Comparison of ENCODE assay signal across 16 cellular contexts in genomic region chr20:50198211-50198666, GRCh38. TPM values are rescaled to one million over a fixed set of nuclear protein-coding genes. Genes with fewer than 3 reads are reported as not detected.
DNase-seq lines count a peak whose midpoint lies in the region; ATAC-seq, FAIRE-seq and TF ChIP-seq lines count a peak whose summit lies in the region.
"Had no signal": no experiment of that assay in that cellular context is flagged by ENCODE, and none has a peak within 500 bp of the region (broad histone marks: within the 10 kb centered on the region; RNA-seq: fewer than 3 reads in every experiment).

No MANE protein-coding gene starts in this region.

- no peak overlapping the region for H2BK20ac ChIP-seq in IMR-90 (ENCODE audit: low read depth, low read length)
- H2BK20ac ChIP-seq in H1 (ENCODE audit: low read length), result no peak overlapping the region

- TF ChIP-seq RAD21 in IMR-90 (IDR thresholded peaks at IDR 0.05; ENCODE audit: low read length) (no peak), H1 (IDR thresholded peaks at IDR 0.05 in 1 of 2, conservative IDR thresholded peaks at IDR 0.05 in 1 of 2; ENCODE audit: low read depth in 2 of 2, low read length in 2 of 2) (no peak)

- intact Hi-C loops in CD14-positive monocyte (cut with micrococcal nuclease), result no loop called here
- intact Hi-C loops in IMR-90 (cut with micrococcal nuclease), result no loop called here

- no peak for TF ChIP-seq EP300 in H1 (IDR thresholded peaks at IDR 0.05; ENCODE audit: borderline replicate concordance in 1 of 2, low read depth in 2 of 2, low read length in 2 of 2)

- in situ Hi-C loops in IMR-90 (cut with MboI; ENCODE audit: low sequenced_read_pairs), result no loop called here

- H4K20me1 ChIP-seq in IMR-90 (ENCODE audit: insufficient read depth, low read length), result peaks cover 37% of the 10 kb centered on the region
- peaks cover 0 to 3% of the 10 kb centered on the region in 2 experiments for H4K20me1 ChIP-seq in H1 (replicated peaks in 1 of 2; ENCODE audit: control insufficient read depth in 1 of 2, insufficient read depth in 2 of 2, low read length in 2 of 2)

- no peak overlapping the region for H3K4me3 Mint-ChIP-seq in CD14-positive monocyte
- H3K4me3 Mint-ChIP-seq: CD8-positive, alpha-beta memory T cell had no signal

- H3K27ac Mint-ChIP-seq in CD14-positive monocyte, result peak overlapping the region in 5 of 7 donors; percentile 15 to 79 (median 50)

- no peak overlapping the region for H4K8ac ChIP-seq in IMR-90 (ENCODE audit: low read depth in 2 of 2, low read length in 2 of 2)
- peak overlapping the region; percentile 9 for H4K8ac ChIP-seq in H1 (ENCODE audit: extremely low read depth, insufficient read depth, low read length)
- H4K8ac ChIP-seq in trophoblast cell (ENCODE audit: low read depth, low read length), result no peak overlapping the region

- H2AK5ac ChIP-seq in IMR-90 (ENCODE audit: low read depth, low read length), result peak overlapping the region; percentile 9; the same call in 1 of the 2 replicates
- H2AK5ac ChIP-seq in H1 (ENCODE audit: low read depth, low read length), result no peak overlapping the region
- peak overlapping the region; percentile 78 for H2AK5ac ChIP-seq in trophoblast cell (ENCODE audit: low read length)

- H3K23me2 ChIP-seq in H1 (ENCODE audit: low read depth, low read length), result no peaks in the 10 kb centered on the region; the same call in 1 of the 2 replicates

- H3K18ac ChIP-seq in IMR-90 (ENCODE audit: low read depth, low read length) (no peak overlapping the region), H1 (ENCODE audit: extremely low read depth, low read length) (0 out of 2 replicates have a peak overlapping the region, but pooled peaks have one; percentile 9), trophoblast cell (ENCODE audit: low read length) (no peak overlapping the region)

- H2AFZ ChIP-seq in IMR-90 (replicated peaks; ENCODE audit: low read length, poor library complexity), result no peak overlapping the region
- no peak overlapping the region for H2AFZ ChIP-seq in H1 (ENCODE audit: low read length)
- no peak overlapping the region for H2AFZ ChIP-seq in trophoblast cell (ENCODE audit: insufficient read depth, low read length, poor library complexity)

- no peak overlapping the region for H3K27ac ChIP-seq in IMR-90 (ENCODE audit: insufficient read depth, low read length)
- H3K27ac ChIP-seq in H1 (ENCODE audit: low read depth, low read length), result no peak overlapping the region
- no peak overlapping the region for H3K27ac ChIP-seq in trophoblast cell (ENCODE audit: low read depth, low read length)

- H3K9ac ChIP-seq in IMR-90 (ENCODE audit: low read depth, low read length) (no peak overlapping the region), H1 (replicated peaks in 1 of 4; ENCODE audit: extremely low read depth in 1 of 4, low read depth in 3 of 4, low read length in 3 of 4) (no peak overlapping the region), trophoblast cell (ENCODE audit: low read length) (no peak overlapping the region)

- H3K56ac ChIP-seq in IMR-90 (ENCODE audit: extremely low read depth, insufficient read depth, low read length) (no peak overlapping the region), H1 (replicated peaks; ENCODE audit: insufficient read length, low read depth, low read length) (no peak overlapping the region)

- no peak for TF ChIP-seq CTCF in CD14-positive monocyte (IDR thresholded peaks at IDR 0.05)
- no peak for TF ChIP-seq CTCF in IMR-90 (conservative IDR thresholded peaks at IDR 0.05; ENCODE audit: low read depth, low read length)
- TF ChIP-seq CTCF in H1 (IDR thresholded peaks at IDR 0.05; ENCODE audit: control extremely low read depth in 1 of 3, insufficient read depth in 1 of 3, low read depth in 1 of 3, low read length in 3 of 3), result no peak
- no peak for TF ChIP-seq CTCF in BE2C (IDR thresholded peaks at IDR 0.05; ENCODE audit: low read depth, low read length)

- H2BK15ac ChIP-seq in IMR-90 (ENCODE audit: low read depth, low read length) (no peak overlapping the region), H1 (ENCODE audit: low read length) (no peak overlapping the region)

- H3K14ac ChIP-seq in IMR-90 (replicated peaks; ENCODE audit: low read depth, low read length), result no peak overlapping the region
- no peak overlapping the region for H3K14ac ChIP-seq in H1 (ENCODE audit: insufficient read length)
- peak overlapping the region; percentile 37 for H3K14ac ChIP-seq in trophoblast cell (ENCODE audit: low read length)

- H3K4me1 Mint-ChIP-seq in CD14-positive monocyte, result peaks cover 55% of the 10 kb centered on the region

- DNase-seq in CD14-positive monocyte (ENCODE audit: low spot score), result no peak
- no peak for DNase-seq in IMR-90
- DNase-seq in H1 (ENCODE audit: low read depth in 1 of 2, low spot score in 2 of 2), result no peak
- DNase-seq in trophoblast cell, result peak; percentile 18 to 34
- DNase-seq in BE2C, result no peak
- DNase-seq in inferior parietal cortex (ENCODE audit: extremely low spot score), result no peak
- no peak for DNase-seq in AG20443 (ENCODE audit: low spot score)
- DNase-seq: CD8-positive, alpha-beta memory T cell; DMS153; NCI-H146; NCI-H345; NCI-H69; NK-92 treated with Interleukin-12 subunit alpha and Interleukin-12 subunit beta, amount 100 ng/mL, for 24 hours; PC-3 had no signal

- H3K79me2 ChIP-seq in H1 (ENCODE audit: control insufficient read depth in 1 of 2, insufficient read depth in 2 of 2, low read length in 2 of 2), result peaks cover 0 to 9% of the 10 kb centered on the region in 2 experiments; a peak in 2 of 4 replicates
- H3K79me2 ChIP-seq in trophoblast cell (ENCODE audit: control insufficient read depth, insufficient read depth, low read length, poor library complexity), result peaks cover 7% of the 10 kb centered on the region

- TF ChIP-seq POLR2A in IMR-90 (IDR thresholded peaks at IDR 0.05; ENCODE audit: low read depth, low read length), result no peak
- no peak for TF ChIP-seq POLR2A in H1 (IDR thresholded peaks at IDR 0.05; ENCODE audit: control extremely low read depth in 1 of 2, low read depth in 2 of 2, low read length in 2 of 2)

- 65% methylated on average over 10 of the region's 11 CpGs; no CpG with 5 or more reads in 1 of the 2 experiments for WGBS in IMR-90 (ENCODE audit: extremely low coverage in 2 of 2, insufficient read length in 1 of 2), 2 experiments
- WGBS in H1 (ENCODE audit: extremely low coverage in 1 of 2, insufficient coverage in 1 of 2, insufficient read length in 1 of 2, insufficient replicate concordance in 2 of 2, low coverage in 1 of 2, low lambda C conversion rate in 2 of 2, missing lambda C conversion rate in 1 of 2), 2 experiments, result 84% methylated on average over 10 of the region's 11 CpGs; no CpG with 5 or more reads in 1 of the 2 experiments
- no CpG with 5 or more reads among the region's 11 CpGs for WGBS in trophoblast cell (ENCODE audit: extremely low coverage, insufficient coverage, insufficient read length)

- no peak overlapping the region for H2BK120ac ChIP-seq in IMR-90 (ENCODE audit: low read depth, low read length)
- H2BK120ac ChIP-seq in H1 (replicated peaks; ENCODE audit: low read depth, low read length), result no peak overlapping the region
- no peak overlapping the region for H2BK120ac ChIP-seq in trophoblast cell (ENCODE audit: insufficient read depth, low read length, poor library complexity)

- H4K5ac ChIP-seq in IMR-90 (ENCODE audit: low read depth, low read length) (no peak overlapping the region), H1 (ENCODE audit: insufficient read length, low read depth, low read length) (no peak overlapping the region)

- H2AK9ac ChIP-seq in IMR-90 (replicated peaks; ENCODE audit: low read depth, low read length, poor library complexity), result peak overlapping the region; percentile 32

- H3K23ac ChIP-seq in IMR-90 (ENCODE audit: low read depth, low read length), result no peak overlapping the region
- no peak overlapping the region for H3K23ac ChIP-seq in H1 (ENCODE audit: insufficient read length)
- H3K23ac ChIP-seq in trophoblast cell (ENCODE audit: low read length), result no peak overlapping the region

- H4K91ac ChIP-seq in IMR-90 (ENCODE audit: insufficient read depth, low read depth, low read length), result no peak overlapping the region
- no peak overlapping the region for H4K91ac ChIP-seq in H1 (replicated peaks; ENCODE audit: insufficient read length, low read length)
- no peak overlapping the region for H4K91ac ChIP-seq in trophoblast cell (ENCODE audit: low read depth, low read length)

- H3K36me3 ChIP-seq in IMR-90 (ENCODE audit: control insufficient read depth, insufficient read depth, low read length) (peaks cover 24% of the 10 kb centered on the region), H1 (ENCODE audit: control insufficient read depth in 2 of 4, insufficient read depth in 4 of 4, low read length in 3 of 4) (no peaks in the 10 kb centered on the region), trophoblast cell (ENCODE audit: control insufficient read depth in 1 of 2, insufficient read depth in 2 of 2, low read length in 2 of 2) (no peaks in the 10 kb centered on the region), BE2C (peaks cover 7% of the 10 kb centered on the region)

- dilution Hi-C loops in IMR-90 (cut with HindIII; ENCODE audit: low sequenced_read_pairs, unreplicated experiment), result no loop called here

- no peaks in the 10 kb centered on the region for H3K27me3 ChIP-seq in IMR-90 (ENCODE audit: control insufficient read depth, insufficient read depth, low read length)
- no peaks in the 10 kb centered on the region for H3K27me3 ChIP-seq in H1 (replicated peaks in 1 of 4; ENCODE audit: control insufficient read depth in 3 of 4, extremely low read depth in 1 of 4, insufficient read depth in 3 of 4, low read length in 3 of 4)
- H3K27me3 ChIP-seq in trophoblast cell (ENCODE audit: insufficient read depth, low read length), result no peaks in the 10 kb centered on the region
- H3K27me3 ChIP-seq in BE2C, result no peaks in the 10 kb centered on the region

- peaks cover 11% of the 10 kb centered on the region for H3K4me1 ChIP-seq in IMR-90 (ENCODE audit: control insufficient read depth, insufficient read depth, low read length)
- H3K4me1 ChIP-seq in H1 (replicated peaks in 1 of 4; ENCODE audit: control insufficient read depth in 3 of 4, insufficient read depth in 4 of 4, low read length in 3 of 4), result peaks cover 4 to 24% (median 16%) of the 10 kb centered on the region in 4 experiments
- peaks cover 17% of the 10 kb centered on the region in 2 experiments for H3K4me1 ChIP-seq in trophoblast cell (ENCODE audit: control insufficient read depth in 1 of 2, insufficient read depth in 2 of 2, low read length in 2 of 2)
- H3K4me1 ChIP-seq in BE2C, result peaks cover 5% of the 10 kb centered on the region; the same call in 1 of the 2 replicates

- ATAC-seq in IMR-90 (ENCODE audit: low read depth) (no peak), HG03565 (IDR thresholded peaks at IDR 0.05; ENCODE audit: unreplicated experiment) (no peak)
- ATAC-seq: PC-3 had no signal

- no TSS peak for BruUV-seq in IMR-90 (replicated peaks; lab: Mats Ljungman, UMichigan)

- peaks cover 8 to 45% of the 10 kb centered on the region in 2 experiments for H3K79me1 ChIP-seq in IMR-90 (ENCODE audit: low read depth in 1 of 2, low read length in 2 of 2)
- H3K79me1 ChIP-seq in H1 (ENCODE audit: low read depth, low read length), result peaks cover 2% of the 10 kb centered on the region
- peaks cover 10% of the 10 kb centered on the region for H3K79me1 ChIP-seq in trophoblast cell (ENCODE audit: low read length)

- CTCF ChIA-PET in IMR-90 (lab: Yijun Ruan, JAX) (no interaction called here), H1 (lab: Charles Lee; ENCODE audit: partially characterized antibody) (interaction anchor here (0.6 to 1.3 kb wide), 3 partner anchors 19 to 103 kb away, joined by 3 to 7 read pairs (median 6); no protein-coding TSS in a partner anchor)

- no peak overlapping the region for H4K12ac ChIP-seq in trophoblast cell (ENCODE audit: low read depth, low read length)

- H3K27me3 Mint-ChIP-seq in CD14-positive monocyte (ENCODE audit: low read depth in 3 of 3), result no peaks in the 10 kb centered on the region
- H3K27me3 Mint-ChIP-seq: CD8-positive, alpha-beta memory T cell had no signal

- no peak overlapping the region for H3K4me3 ChIP-seq in IMR-90 (ENCODE audit: insufficient read depth, low read depth, low read length)
- H3K4me3 ChIP-seq in H1 (ENCODE audit: extremely low read depth in 1 of 4, insufficient read depth in 2 of 4, low read depth in 3 of 4, low read length in 4 of 4), result no peak overlapping the region
- H3K4me3 ChIP-seq in trophoblast cell (ENCODE audit: low read depth, low read length), result no peak overlapping the region
- H3K4me3 ChIP-seq in BE2C (ENCODE audit: low read depth, low read length), result no peak overlapping the region
- H3K4me3 ChIP-seq: HAP-1 had no signal

- peak overlapping the region; percentile 71; the same call in 1 of the 2 replicates for H2BK12ac ChIP-seq in H1 (ENCODE audit: low read depth, low read length)
- no peak overlapping the region for H2BK12ac ChIP-seq in trophoblast cell (ENCODE audit: low read length)

- peaks cover 0 to 10% (median 1%) of the 10 kb centered on the region in 7 donors for H3K9me3 Mint-ChIP-seq in CD14-positive monocyte
- H3K9me3 Mint-ChIP-seq: CD8-positive, alpha-beta memory T cell had no signal

- H3K9me1 ChIP-seq in IMR-90 (ENCODE audit: insufficient read depth, low read length), result peaks cover 10% of the 10 kb centered on the region

- no peak for FAIRE-seq in H1 (lab: Jason Lieb, UNC)

- H3K9me3 ChIP-seq in IMR-90 (ENCODE audit: control insufficient read depth, insufficient read depth, low read length), result peaks cover 3% of the 10 kb centered on the region; the same call in 1 of the 2 replicates
- H3K9me3 ChIP-seq in H1 (ENCODE audit: insufficient read depth in 2 of 2, low read depth in 1 of 2, low read length in 1 of 2), result peaks cover 2 to 4% of the 10 kb centered on the region in 2 experiments; a peak in 2 of 4 replicates
- H3K9me3 ChIP-seq in trophoblast cell (ENCODE audit: insufficient read depth, low read depth, low read length), result peaks cover 2% of the 10 kb centered on the region
- H3K9me3 ChIP-seq in BE2C, result peaks cover 2% of the 10 kb centered on the region; the same call in 1 of the 2 replicates
- H3K9me3 ChIP-seq: HAP-1 had no signal

- H3K4me2 ChIP-seq in IMR-90 (ENCODE audit: low read depth, low read length) (no peak overlapping the region), H1 (ENCODE audit: insufficient read depth in 1 of 2, low read depth in 2 of 2, low read length in 2 of 2) (no peak overlapping the region), trophoblast cell (ENCODE audit: low read length) (no peak overlapping the region)

- H3K4ac ChIP-seq in IMR-90 (ENCODE audit: low read depth, low read length) (no peak overlapping the region), H1 (replicated peaks; ENCODE audit: insufficient read length, low read depth, low read length) (no peak overlapping the region), trophoblast cell (ENCODE audit: low read depth, low read length) (no peak overlapping the region)

- H3K36me3 Mint-ChIP-seq in CD14-positive monocyte, result peaks cover 37 to 39% of the 10 kb centered on the region in 2 donors

- H2BK5ac ChIP-seq in IMR-90 (ENCODE audit: low read depth, low read length, poor library complexity, severe bottlenecking), result no peak overlapping the region
- peak overlapping the region; percentile 49; the same call in 1 of the 2 replicates for H2BK5ac ChIP-seq in H1 (ENCODE audit: low read depth, low read length)
- no peak overlapping the region for H2BK5ac ChIP-seq in trophoblast cell (ENCODE audit: low read depth, low read length, poor library complexity)

- POLR2A ChIA-PET in IMR-90 (lab: Charles Lee; ENCODE audit: unreplicated experiment), result no interaction called here
- POLR2A ChIA-PET in H1 (lab: Charles Lee; ENCODE audit: partially characterized antibody), result interaction anchor here (0.7 to 4.8 kb wide), 2 partner anchors 7 to 320 kb away, joined by 3 to 25 read pairs; partner anchors contain the start of gene CEBPB

RNA-seq across cellular contexts. Expression of gene CEBPB, which starts 7.6 kb away (rescaled TPM):
- 10 to 100 TPM; 52.4 to 80.8 TPM for polyA plus RNA-seq in CD14-positive monocyte
- 3.4 and 6.9 TPM in 2 replicates for total RNA-seq in IMR-90 (2012; rRNA removed)
- polyA plus RNA-seq in IMR-90 (2012; rRNA removed), result 17.4 and 33.6 TPM in 2 replicates
- polyA plus RNA-seq in IMR-90 (2012; cell fraction: cytosol; rRNA removed), result 18.5 and 103 TPM in 2 replicates
- 98.3 and 167 TPM in 2 replicates for polyA plus RNA-seq in IMR-90 (2012; cell fraction: nucleus; rRNA removed; ENCODE audit: low replicate concordance)
- 24.1 and 24.5 TPM in 2 replicates for total RNA-seq in H1 (2021; fragmentation: NEBNext Ultra II Directional; extraction: Animal tissue kit (Norgen Biotek cat#: 25700))
- 7.1 and 13.1 TPM in 2 replicates for polyA plus RNA-seq in H1 (2011; rRNA removed)
- 16.1 TPM for polyA plus RNA-seq in H1 (2011; cell fraction: cytosol; rRNA removed)
- polyA plus RNA-seq in H1 (2011; cell fraction: nucleus; rRNA removed), result 10.5 TPM
- 6.1 to 8.3 TPM (median 7.2 TPM) in 4 replicates for polyA plus RNA-seq in H1 (2012, experiment 1 of 2)
- 4.8 TPM for polyA plus RNA-seq in H1 (2012, experiment 2 of 2)
- polyA plus RNA-seq in H1 (2013, experiment 1 of 2), result 15.1 TPM
- polyA plus RNA-seq in H1 (2013, experiment 2 of 2), result 15.0 TPM
- 1.3 and 1.4 TPM in 2 replicates for polyA minus RNA-seq in H1 (2011; rRNA and poly(A)+ RNA removed)
- polyA minus RNA-seq in H1 (2011; cell fraction: cytosol; rRNA and poly(A)+ RNA removed), result 18.6 TPM
- polyA minus RNA-seq in H1 (2011; cell fraction: nucleus; rRNA and poly(A)+ RNA removed), result 16.1 TPM
- 167 and 177 TPM in 2 replicates for polyA plus RNA-seq in trophoblast cell (2013)
- polyA plus RNA-seq in BE2C (2012; ENCODE audit: insufficient read depth, insufficient read length, low read depth), result 139 TPM

RNA-seq across cellular contexts. Expression of gene PEDS1, which starts 44.7 kb away (rescaled TPM):
- 10 to 100 TPM; 19.6 to 25.2 TPM for polyA plus RNA-seq in CD14-positive monocyte
- 24.0 and 25.3 TPM in 2 replicates for total RNA-seq in IMR-90 (2012; rRNA removed)
- polyA plus RNA-seq in IMR-90 (2012; rRNA removed), result 59.9 and 67.6 TPM in 2 replicates
- 26.9 and 58.5 TPM in 2 replicates for polyA plus RNA-seq in IMR-90 (2012; cell fraction: cytosol; rRNA removed)
- 24.5 and 45.9 TPM in 2 replicates for polyA plus RNA-seq in IMR-90 (2012; cell fraction: nucleus; rRNA removed; ENCODE audit: low replicate concordance)
- 28.9 and 33.3 TPM in 2 replicates for total RNA-seq in H1 (2021; fragmentation: NEBNext Ultra II Directional; extraction: Animal tissue kit (Norgen Biotek cat#: 25700))
- 75.9 and 82.7 TPM in 2 replicates for polyA plus RNA-seq in H1 (2011; rRNA removed)
- polyA plus RNA-seq in H1 (2011; cell fraction: cytosol; rRNA removed), result 32.6 TPM
- 44.3 TPM for polyA plus RNA-seq in H1 (2011; cell fraction: nucleus; rRNA removed)
- 23.4 to 37.5 TPM (median 32.2 TPM) in 4 replicates for polyA plus RNA-seq in H1 (2012, experiment 1 of 2)
- 31.5 TPM for polyA plus RNA-seq in H1 (2012, experiment 2 of 2)
- 51.2 TPM for polyA plus RNA-seq in H1 (2013, experiment 1 of 2)
- 59.3 TPM for polyA plus RNA-seq in H1 (2013, experiment 2 of 2)
- polyA minus RNA-seq in H1 (2011; rRNA and poly(A)+ RNA removed), result 63.8 and 102 TPM in 2 replicates
- 37.4 TPM for polyA minus RNA-seq in H1 (2011; cell fraction: cytosol; rRNA and poly(A)+ RNA removed)
- polyA minus RNA-seq in H1 (2011; cell fraction: nucleus; rRNA and poly(A)+ RNA removed), result 12.9 TPM
- polyA plus RNA-seq in trophoblast cell (2013), result 132 and 134 TPM in 2 replicates
- polyA plus RNA-seq in BE2C (2012; ENCODE audit: insufficient read depth, insufficient read length, low read depth), result 81.0 TPM

Comparison
In these comparisons a context has a peak if more than half of its experiments do, and no peak if none do; other contexts are left out.
1. DNase-seq: peak in trophoblast cell (2 of 2); none in CD14-positive monocyte (single experiment), IMR-90 (single experiment), H1 (0 of 2), BE2C (single experiment), inferior parietal cortex (single experiment) and AG20443 (single experiment).